3 cellular contexts compared by ENCODE assay signal in genomic region chr7:98408146-98408545, GRCh38.
TF ChIP-seq lines count a peak whose summit lies in the region.

No MANE protein-coding gene starts in this region.

TF ChIP-seq in HEK293, 187 proteins besides CTCF, POLR2A, EP300 and RAD21:
- 0 out of 2 replicates have a peak, but pooled peaks have one; percentile 27 for TF ChIP-seq ZNF121 (tag by site-specific recombination; IDR thresholded peaks at IDR 0.05)

TF ChIP-seq in K562, 482 proteins besides CTCF, POLR2A, EP300 and RAD21:
- TF ChIP-seq ZNF121 (CRISPR knock-in tag; conservative IDR thresholded peaks at IDR 0.05) (peak; percentile 20; the same call in 1 of the 2 replicates), RBM25 (IDR thresholded peaks at IDR 0.05; ENCODE audit: low read depth, low read length, severe bottlenecking) (peak; percentile 34)

TF ChIP-seq in HepG2, 621 proteins besides CTCF, POLR2A, EP300 and RAD21:
- TF ChIP-seq ZNF770 (CRISPR knock-in tag; IDR thresholded peaks at IDR 0.05), result peak; percentile 23; the same call in 1 of the 2 replicates
- TF ChIP-seq ZNF121 (CRISPR knock-in tag; IDR thresholded peaks at IDR 0.05), result peak; percentile 79
TF ChIP-seq in HepG2: peak in this region for 2; not testable (repeated sequence) for 619.
